In genomic region chr20:33279261-33279910, GRCh38 we compare ENCODE assay signal across 32 cellular contexts. TPM values are rescaled to one million over a fixed set of nuclear protein-coding genes. Genes with fewer than 3 reads are reported as not detected.
DNase-seq lines count a peak whose midpoint lies in the region; ATAC-seq, FAIRE-seq and TF ChIP-seq lines count a peak whose summit lies in the region.
"Had no signal": no experiment of that assay in that cellular context is flagged by ENCODE, and none has a peak within 500 bp of the region (broad histone marks: within the 10 kb centered on the region; RNA-seq: fewer than 3 reads in every experiment).

No MANE protein-coding gene starts in this region.

- intact Hi-C loops in left cardiac atrium (cut with DNase I): no loop called here

- TF ChIP-seq POLR2A in suprapubic skin (IDR thresholded peaks at IDR 0.05): no peak

- no peak overlapping the region for H3K27ac ChIP-seq in BLaER1 treated with 17β-estradiol and CSF1 and Interleukin-3, amounts not matched to agents 10 nM and 100 nM
- H3K27ac ChIP-seq in suprapubic skin: no peak overlapping the region
- H3K27ac ChIP-seq: ascending aorta, skin epidermis had no signal

- no peak overlapping the region for H3K9ac ChIP-seq in BLaER1 treated with 17β-estradiol and CSF1 and Interleukin-3, amounts not matched to agents 10 nM and 100 nM
- H3K9ac ChIP-seq: SK-N-SH had no signal

- H3K27me3 ChIP-seq in BLaER1 treated with 17β-estradiol and CSF1 and Interleukin-3, amounts not matched to agents 10 nM and 100 nM: no peaks in the 10 kb centered on the region
- peaks cover 46% of the 10 kb centered on the region for H3K27me3 ChIP-seq in suprapubic skin
- H3K27me3 ChIP-seq: ascending aorta had no signal

- H3K36me3 ChIP-seq in BLaER1 treated with 17β-estradiol and CSF1 and Interleukin-3, amounts not matched to agents 10 nM and 100 nM: no peaks in the 10 kb centered on the region
- H3K36me3 ChIP-seq in suprapubic skin: no peaks in the 10 kb centered on the region
- H3K36me3 ChIP-seq: ascending aorta had no signal

- 78% methylated on average over 6 of the region's 6 CpGs for WGBS in suprapubic skin

- H3K4me1 ChIP-seq in BLaER1 treated with 17β-estradiol and CSF1 and Interleukin-3, amounts not matched to agents 10 nM and 100 nM: peaks cover 0 to 50% (median 33%) of the 10 kb centered on the region in 10 experiments; a peak in 14 of 20 replicates
- no peaks in the 10 kb centered on the region for H3K4me1 ChIP-seq in suprapubic skin
- H3K4me1 ChIP-seq: ascending aorta had no signal

- H3K4me3 ChIP-seq in BLaER1 treated with 17β-estradiol and CSF1 and Interleukin-3, amounts not matched to agents 10 nM and 100 nM: no peak overlapping the region
- H3K4me3 ChIP-seq in suprapubic skin: no peak overlapping the region
- H3K4me3 ChIP-seq: ascending aorta, skin epidermis had no signal

- H3K4me2 ChIP-seq in BLaER1 treated with 17β-estradiol and CSF1 and Interleukin-3, amounts not matched to agents 10 nM and 100 nM: peak overlapping the region in 9 of 11 experiments; percentile 4 to 74 (median 55); a peak in 17 of 22 replicates
- H3K4me2 ChIP-seq: SK-N-SH had no signal

- no peak for ATAC-seq in left cardiac atrium
- no peak for ATAC-seq in GM18873 (IDR thresholded peaks at IDR 0.05; ENCODE audit: low FRiP score, unreplicated experiment)
- ATAC-seq: activated CD8-positive, alpha-beta T cell treated with anti-CD3 and anti-CD28 coated beads, Interleukin-2, amount 10 ng/mL, durations not matched to agents 7 days and 5 days; naive thymus-derived CD4-positive, alpha-beta T cell; stimulated activated naive CD8-positive, alpha-beta T cell treated with anti-CD3 and anti-CD28 coated beads, Interleukin-15, Interleukin-2, amounts not matched to agents 100 U/mL and 50 U/mL, for 24 hours had no signal

- peak; percentile 73 for FAIRE-seq in RCC 7860 (lab: Jason Lieb, UNC)
- FAIRE-seq: GM19239 had no signal

- no peak for TF ChIP-seq CTCF in suprapubic skin (IDR thresholded peaks at IDR 0.05)

- H4K20me1 ChIP-seq in BLaER1 treated with 17β-estradiol and CSF1 and Interleukin-3, amounts not matched to agents 10 nM and 100 nM: no peaks in the 10 kb centered on the region; a peak in 1 of 22 replicates

- DNase-seq in Daoy (ENCODE audit: low read depth): peak; percentile 36
- DNase-seq in RCC 7860 (ENCODE audit: low spot score): peak; percentile 55
- DNase-seq in islet precursor cell: peak; percentile 26
- DNase-seq in suprapubic skin (ENCODE audit: low spot score in 2 of 2): no peak
- no peak for DNase-seq in HUDEP-2 (lab: John Stamatoyannopoulos, UW; ENCODE audit: unreplicated experiment in 76 of 76)
- no peak for DNase-seq in left cardiac atrium
- DNase-seq: activated CD8-positive, alpha-beta T cell treated with anti-CD3 and anti-CD28 coated beads, Interleukin-2, amount 10 ng/mL, durations not matched to agents 7 days and 5 days; activated effector memory CD4-positive, alpha-beta T cell treated with anti-CD3 and anti-CD28 coated beads, Interleukin-2, amount 50 U/mL, for 16 hours; activated naive CD8-positive, alpha-beta T cell treated with anti-CD3 and anti-CD28 coated beads, Interleukin-2, amount 10 ng/mL, durations not matched to agents 7 days and 5 days; caudate nucleus; CD4-positive, alpha-beta memory T cell; dermis blood vessel endothelial cell; GF-D8; H7; hypothalamus; midbrain; naive thymus-derived CD4-positive, alpha-beta T cell; NCI-H1436 treated with DMSO at 0.1 percent for 48 hours; NCI-H2107; NCI-H69; occipital lobe; SK-N-SH; stimulated activated naive CD8-positive, alpha-beta T cell treated with anti-CD3 and anti-CD28 coated beads, Interleukin-15, Interleukin-2, amounts not matched to agents 100 U/mL and 50 U/mL, for 24 hours had no signal

- H3K9me3 ChIP-seq in BLaER1 treated with 17β-estradiol and CSF1 and Interleukin-3, amounts not matched to agents 10 nM and 100 nM (replicated peaks in 1 of 11): no peaks in the 10 kb centered on the region
- no peaks in the 10 kb centered on the region for H3K9me3 ChIP-seq in suprapubic skin
- H3K9me3 ChIP-seq: ascending aorta, SK-N-SH had no signal

- no peak for TF ChIP-seq EP300 in suprapubic skin (IDR thresholded peaks at IDR 0.05)

RNA-seq across cellular contexts. Expression of gene BPIFB1, which starts 3.6 kb away (rescaled TPM):
- not detected in 2 replicates for total RNA-seq in Daoy (2014; rRNA removed; shearing (Covaris generic))
- total RNA-seq in suprapubic skin (not detected), left cardiac atrium (not detected)
- total RNA-seq: activated CD8-positive, alpha-beta T cell treated with anti-CD3 and anti-CD28 coated beads, Interleukin-2, amount 10 ng/mL, durations not matched to agents 7 days and 5 days; activated naive CD8-positive, alpha-beta T cell treated with anti-CD3 and anti-CD28 coated beads, Interleukin-2, amount 10 ng/mL, durations not matched to agents 7 days and 5 days; ascending aorta; CD4-positive, alpha-beta memory T cell; dermis blood vessel endothelial cell; fibroblast of lung; H7; HT-29; naive thymus-derived CD4-positive, alpha-beta T cell; occipital lobe; T-helper 2 cell treated with Interferon-gamma antibody and Interleukin-4, amounts not matched to agents 100 ng/mL and 5 ng/mL, for 36 hours had no signal

RNA-seq across cellular contexts. Expression of gene BPIFA1, which starts 43.6 kb away (rescaled TPM):
- total RNA-seq in Daoy (2014; rRNA removed; shearing (Covaris generic)): not detected in 2 replicates
- not detected for total RNA-seq in suprapubic skin
- total RNA-seq in left cardiac atrium: not detected
- total RNA-seq: activated CD8-positive, alpha-beta T cell treated with anti-CD3 and anti-CD28 coated beads, Interleukin-2, amount 10 ng/mL, durations not matched to agents 7 days and 5 days; activated naive CD8-positive, alpha-beta T cell treated with anti-CD3 and anti-CD28 coated beads, Interleukin-2, amount 10 ng/mL, durations not matched to agents 7 days and 5 days; ascending aorta; CD4-positive, alpha-beta memory T cell; dermis blood vessel endothelial cell; fibroblast of lung; H7; HT-29; liver; naive thymus-derived CD4-positive, alpha-beta T cell; occipital lobe; T-helper 2 cell treated with Interferon-gamma antibody and Interleukin-4, amounts not matched to agents 100 ng/mL and 5 ng/mL, for 36 hours had no signal

Comparison
In these comparisons a context has a peak if more than half of its experiments do, and no peak if none do; other contexts are left out.
1. DNase-seq: peak in Daoy (single experiment), RCC 7860 (single experiment) and islet precursor cell (single experiment); none in suprapubic skin (0 of 2), HUDEP-2 (0 of 76) and left cardiac atrium (single experiment).